Comparison of ENCODE assay signal across 13 cellular contexts in the genomic region with DNA sequence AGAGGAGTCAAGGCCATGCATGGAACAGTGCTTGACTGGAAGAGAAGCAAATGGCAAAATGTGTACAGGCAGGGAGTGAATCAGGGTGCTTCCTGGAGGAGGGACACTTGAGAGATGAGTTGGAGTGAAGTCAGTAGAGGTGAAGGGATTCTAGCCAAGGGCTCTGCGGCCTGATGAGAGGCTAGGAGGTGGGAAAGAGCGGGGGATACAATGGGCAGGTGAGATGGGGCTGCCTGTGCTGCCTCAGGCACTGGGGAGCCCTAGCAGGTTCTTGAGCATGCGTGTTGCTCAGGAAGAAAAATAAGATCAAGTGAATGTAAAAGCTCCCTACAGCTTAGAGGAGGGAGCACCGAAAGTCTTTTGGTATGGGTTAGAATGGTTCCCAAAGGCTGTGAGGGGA. TPM values are rescaled to one million over a fixed set of nuclear protein-coding genes. Genes with fewer than 3 reads are reported as not detected.
A peak's percentile ranks its signal among the peaks of the same experiment; 100 is the strongest.
DNase-seq lines count a peak whose midpoint lies in the region; ATAC-seq and TF ChIP-seq lines count a peak whose summit lies in the region.
"Had no signal": no experiment of that assay in that cellular context is flagged by ENCODE, and none has a peak within 500 bp of the region (broad histone marks: within the 10 kb centered on the region; RNA-seq: fewer than 3 reads in every experiment).

No MANE protein-coding gene starts in this region.

- CTCF ChIA-PET in HEK293 (lab: Yijun Ruan, JAX) = interaction anchor here (1.1 kb wide), 1 partner anchor 83 kb away, joined by 5 read pairs; no protein-coding TSS in a partner anchor

- H3K23ac ChIP-seq in mesenchymal stem cell (ENCODE audit: low read length in 2 of 2) = no peak overlapping the region

- H3K9ac ChIP-seq in mesenchymal stem cell (ENCODE audit: low read length) (peak overlapping the region; percentile 80), stomach smooth muscle (ENCODE audit: low read length in 2 of 2) (no peak overlapping the region)

- no peak overlapping the region for H3K4ac ChIP-seq in mesenchymal stem cell (ENCODE audit: low read depth in 1 of 2, low read length in 2 of 2)

- WGBS in mesenchymal stem cell = 96% methylated on average over 4 of the region's 4 CpGs

- no peak overlapping the region for H3K14ac ChIP-seq in mesenchymal stem cell (ENCODE audit: low read length in 2 of 2)

- H3K4me3 ChIP-seq in HEK293 (ENCODE audit: low read depth, low read length) (no peak overlapping the region), breast epithelium (no peak overlapping the region), mesenchymal stem cell (ENCODE audit: insufficient read depth in 1 of 2, low read depth in 1 of 2, low read length in 2 of 2) (no peak overlapping the region), stomach smooth muscle (ENCODE audit: low read length in 2 of 2) (no peak overlapping the region)
- H3K4me3 ChIP-seq: mucosa of descending colon, SJSA1 had no signal

- H2BK12ac ChIP-seq in mesenchymal stem cell (ENCODE audit: low read length in 2 of 2) = no peak overlapping the region

- TF ChIP-seq POLR2A in breast epithelium (IDR thresholded peaks at IDR 0.05) = no peak

- no peak overlapping the region for H3K18ac ChIP-seq in mesenchymal stem cell (ENCODE audit: low read depth in 1 of 2, low read length in 2 of 2)

- no peaks in the 10 kb centered on the region for H3K27me3 ChIP-seq in breast epithelium
- no peaks in the 10 kb centered on the region for H3K27me3 ChIP-seq in mesenchymal stem cell (ENCODE audit: control insufficient read depth in 1 of 2, insufficient read depth in 1 of 2, low read length in 2 of 2)
- H3K27me3 ChIP-seq in stomach smooth muscle (ENCODE audit: control insufficient read depth in 1 of 2, insufficient read depth in 2 of 2, low read length in 2 of 2) = no peaks in the 10 kb centered on the region
- H3K27me3 ChIP-seq: SJSA1 had no signal

- H3K4me1 ChIP-seq in HEK293 (ENCODE audit: control insufficient read depth, insufficient read depth, low read length) = no peaks in the 10 kb centered on the region
- H3K4me1 ChIP-seq in breast epithelium = peaks cover 34 to 44% of the 10 kb centered on the region in 2 donors
- H3K4me1 ChIP-seq in mesenchymal stem cell (ENCODE audit: control insufficient read depth, insufficient read depth, low read depth, low read length) = peaks cover 58% of the 10 kb centered on the region
- H3K4me1 ChIP-seq in stomach smooth muscle (ENCODE audit: control insufficient read depth, insufficient read depth, low read length) = peaks cover 85% of the 10 kb centered on the region

- no peak for DNase-seq in breast epithelium (ENCODE audit: low spot score in 2 of 2)
- no peak for DNase-seq in mesenchymal stem cell
- DNase-seq in GM20000 (ENCODE audit: low spot score) = no peak
- DNase-seq in omental fat pad (ENCODE audit: low spot score) = no peak
- DNase-seq in stimulated activated CD4-positive, alpha-beta T cell treated with anti-CD3 and anti-CD28 coated beads, Interleukin-4, amount 100 ng/mL, for 1 hour = no peak
- no peak for DNase-seq in LoVo (ENCODE audit: low spot score)
- DNase-seq: amniotic stem cell, mucosa of descending colon, NCI-H146, NCI-H526 treated with DMSO at 0.1 percent for 48 hours had no signal

- no peaks in the 10 kb centered on the region for H3K9me3 ChIP-seq in HEK293 (ENCODE audit: control insufficient read depth, insufficient read depth, low read depth, low read length)
- H3K9me3 ChIP-seq in breast epithelium = no peaks in the 10 kb centered on the region
- H3K9me3 ChIP-seq in mesenchymal stem cell (ENCODE audit: control insufficient read depth, low read length) = no peaks in the 10 kb centered on the region
- H3K9me3 ChIP-seq in stomach smooth muscle (ENCODE audit: control insufficient read depth in 2 of 2, low read length in 2 of 2) = no peaks in the 10 kb centered on the region
- H3K9me3 ChIP-seq: mucosa of descending colon, SJSA1 had no signal

- no peak overlapping the region for H2BK5ac ChIP-seq in mesenchymal stem cell (ENCODE audit: low read depth, low read length, poor library complexity, severe bottlenecking)

- ATAC-seq in omental fat pad (ENCODE audit: low FRiP score) = no peak
- ATAC-seq: mucosa of descending colon had no signal

- intact Hi-C loops in breast epithelium (cut with DNase I; ENCODE audit: low total_unique reads) = no loop called here

- H3K27ac ChIP-seq in HEK293 (ENCODE audit: extremely low read depth, low read depth, low read length) = no peak overlapping the region
- H3K27ac ChIP-seq in breast epithelium = peak overlapping the region; percentile 77 to 82
- H3K27ac ChIP-seq in mesenchymal stem cell (ENCODE audit: low read length, poor library complexity, severe bottlenecking) = no peak overlapping the region
- peak overlapping the region; percentile 58 for H3K27ac ChIP-seq in stomach smooth muscle (ENCODE audit: low read length)
- H3K27ac ChIP-seq: SJSA1 had no signal

- no peak overlapping the region for H4K91ac ChIP-seq in mesenchymal stem cell (ENCODE audit: low read length)

- no peak overlapping the region for H2BK120ac ChIP-seq in mesenchymal stem cell (ENCODE audit: low read depth, low read length)

- peaks cover 28% of the 10 kb centered on the region for H3K79me1 ChIP-seq in mesenchymal stem cell (replicated peaks; ENCODE audit: low read length, poor library complexity, severe bottlenecking)

- POLR2A ChIA-PET in HEK293 (lab: Yijun Ruan, JAX) = no interaction called here

- H3K36me3 ChIP-seq in HEK293 (ENCODE audit: control insufficient read depth in 2 of 2, insufficient read depth in 1 of 2, low read length in 2 of 2) (no peaks in the 10 kb centered on the region), breast epithelium (no peaks in the 10 kb centered on the region), mesenchymal stem cell (ENCODE audit: control insufficient read depth in 1 of 2, insufficient read depth in 2 of 2, low read depth in 1 of 2, low read length in 2 of 2) (peaks cover 12 to 30% of the 10 kb centered on the region in 2 experiments), stomach smooth muscle (ENCODE audit: control insufficient read depth in 2 of 2, insufficient read depth in 2 of 2, low read length in 2 of 2) (peaks cover 0 to 3% of the 10 kb centered on the region in 2 donors)

- H4K8ac ChIP-seq in mesenchymal stem cell (ENCODE audit: low read length) = no peak overlapping the region

- H2AFZ ChIP-seq in mesenchymal stem cell (ENCODE audit: low read depth, low read length) = no peak overlapping the region

- no peak overlapping the region for H3K4me2 ChIP-seq in mesenchymal stem cell (ENCODE audit: low read length, poor library complexity, severe bottlenecking)

- TF ChIP-seq CTCF in HEK293 (tag by site-specific recombination; IDR thresholded peaks at IDR 0.05) (no peak), breast epithelium (IDR thresholded peaks at IDR 0.05) (no peak), GM20000 (IDR thresholded peaks at IDR 0.05; ENCODE audit: extremely low read depth, missing control alignments) (no peak), omental fat pad (IDR thresholded peaks at IDR 0.05) (no peak)

- H2AK5ac ChIP-seq in mesenchymal stem cell (ENCODE audit: low read length, severe bottlenecking) = no peak overlapping the region

- H2BK15ac ChIP-seq in mesenchymal stem cell (ENCODE audit: low read depth, poor library complexity, severe bottlenecking) = no peak overlapping the region

TF ChIP-seq in HEK293, 187 proteins besides CTCF, POLR2A, EP300 and RAD21:
- TF ChIP-seq ZEB2 (tag by site-specific recombination; IDR thresholded peaks at IDR 0.05) (no peak), ZNF366 (tag by site-specific recombination; conservative IDR thresholded peaks at IDR 0.05) (no peak), ZNF16 (tag by site-specific recombination; IDR thresholded peaks at IDR 0.05; ENCODE audit: low read depth) (peak; percentile 75)

RNA-seq across cellular contexts. Expression of gene ERGIC1, which starts 22.3 kb away (rescaled TPM):
- 100 to 1,000 TPM in 1 of 3 donors, 10 to 100 TPM in 2; 86.6 to 139 (median 95.2) TPM for total RNA-seq in breast epithelium
- 143 TPM for polyA plus RNA-seq in mesenchymal stem cell (2013, experiment 1 of 2)
- 140 TPM for polyA plus RNA-seq in mesenchymal stem cell (2013, experiment 2 of 2)
- total RNA-seq in omental fat pad = 100 to 1,000 TPM in 3 of 4 donors, 10 to 100 TPM in 1; 98.8 to 227 (median 129) TPM

Comparison
In these comparisons a context has a peak if more than half of its experiments do, and no peak if none do; other contexts are left out.
1. H3K27ac ChIP-seq: peak in breast epithelium (2 of 2) and stomach smooth muscle (single experiment); none in HEK293 (single experiment) and mesenchymal stem cell (single experiment).